ENCODE assay signal across 8 cellular contexts in genomic region chr10:80132299-80133139, GRCh38. TPM values are rescaled to one million over a fixed set of nuclear protein-coding genes. Genes with fewer than 3 reads are reported as not detected.
DNase-seq lines count a peak whose midpoint lies in the region; ATAC-seq and TF ChIP-seq lines count a peak whose summit lies in the region.

A gene with protein sequence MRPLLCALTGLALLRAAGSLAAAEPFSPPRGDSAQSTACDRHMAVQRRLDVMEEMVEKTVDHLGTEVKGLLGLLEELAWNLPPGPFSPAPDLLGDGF (plus strand): TSS chr10:80132730. CDS start chr10:80132763, 33 bp downstream.

- H3K9me3 ChIP-seq in osteoblast (ENCODE audit: low read depth, low read length), result no peaks in the 10 kb centered on the region

- TF ChIP-seq CTCF in WTC11 (IDR thresholded peaks at IDR 0.05), result no peak
- TF ChIP-seq CTCF in osteoblast (IDR thresholded peaks at IDR 0.05; ENCODE audit: extremely low read depth, low read depth, low read length), result no peak

- POLR2A ChIA-PET in WTC11 (lab: Charles Lee), result no interaction called here

- peaks cover 31% of the 10 kb centered on the region for H3K27me3 Mint-ChIP-seq in WTC11 (ENCODE audit: low read depth)

- no peaks in the 10 kb centered on the region for H3K9me3 Mint-ChIP-seq in WTC11

- intact Hi-C loops in cardiac septum (cut with DNase I), result loop anchor here (5.0 kb wide), 1 partner anchor 55 kb away; the partner anchor contains the start of gene TMEM254

- no peaks in the 10 kb centered on the region for H3K36me3 ChIP-seq in osteoblast (ENCODE audit: insufficient read depth, low read length)

- ATAC-seq in WTC11 (peak; percentile 73), HG02759 (IDR thresholded peaks at IDR 0.05; ENCODE audit: unreplicated experiment) (no peak)

- H3K4me2 ChIP-seq in osteoblast (ENCODE audit: insufficient read depth, low read length), result peak within 1 kb of the TSS; percentile 83

- peaks cover 35% of the 10 kb centered on the region for H3K4me1 ChIP-seq in osteoblast (ENCODE audit: insufficient read depth, low read length)

- H3K27me3 ChIP-seq in osteoblast (ENCODE audit: insufficient read depth, low read length), result no peaks in the 10 kb centered on the region

- H3K27ac Mint-ChIP-seq in WTC11, result no peak within 1 kb of the TSS

- H3K79me2 ChIP-seq in osteoblast (ENCODE audit: insufficient read depth, low read length), result no peaks in the 10 kb centered on the region

- CTCF ChIA-PET in WTC11 (lab: Charles Lee), result interaction anchor here (0.9 to 4.8 kb wide), 9 partner anchors 9 to 153 kb away, joined by 3 to 31 read pairs (median 6); no protein-coding TSS in a partner anchor

- H3K27ac ChIP-seq in osteoblast (ENCODE audit: low read depth, low read length), result peak within 1 kb of the TSS; percentile 57

- peaks cover 21% of the 10 kb centered on the region for H3K4me1 Mint-ChIP-seq in WTC11

- H3K4me3 ChIP-seq in osteoblast (ENCODE audit: insufficient read depth, low read length), result peak within 1 kb of the TSS; percentile 75

- DNase-seq in AG20443 (ENCODE audit: low spot score) (peak; percentile 85), WTC11 (ENCODE audit: low spot score) (peak; percentile 63), cardiac septum (ENCODE audit: low spot score) (peak; percentile 74), osteoblast (ENCODE audit: insufficient read length, low spot score, missing footprints) (peak; percentile 88), DMS114 treated with DMSO at 0.1 percent for 48 hours (lab: John Stamatoyannopoulos, UW; ENCODE audit: unreplicated experiment) (no peak), NK-92 (lab: John Stamatoyannopoulos, UW; ENCODE audit: unreplicated experiment) (no peak), NCI-H2081 treated with DMSO at 0.1 percent for 48 hours (lab: John Stamatoyannopoulos, UW) (no peak)

- H4K20me1 ChIP-seq in osteoblast (ENCODE audit: insufficient read depth, low read length), result no peaks in the 10 kb centered on the region

- H2AFZ ChIP-seq in osteoblast (ENCODE audit: low read length), result peak within 1 kb of the TSS; percentile 63

- H3K36me3 Mint-ChIP-seq in WTC11, result no peaks in the 10 kb centered on the region

- H3K4me3 Mint-ChIP-seq in WTC11, result peak within 1 kb of the TSS; percentile 74

TF ChIP-seq in WTC11, 78 proteins besides CTCF, POLR2A, EP300 and RAD21:
- peak; percentile 29; the same call in 1 of the 2 replicates for TF ChIP-seq SP1 (CRISPR knock-in tag; conservative IDR thresholded peaks at IDR 0.05)
- TF ChIP-seq USF1 (CRISPR knock-in tag; IDR thresholded peaks at IDR 0.05), result no peak
- no peak for TF ChIP-seq PRDM15 (CRISPR knock-in tag; IDR thresholded peaks at IDR 0.05)
- no peak for TF ChIP-seq ATF2 (CRISPR knock-in tag; IDR thresholded peaks at IDR 0.05; ENCODE audit: borderline replicate concordance, low read depth)
- TF ChIP-seq KAT7 (CRISPR knock-in tag; IDR thresholded peaks at IDR 0.05; ENCODE audit: borderline replicate concordance), result peak; percentile 75; the same call in 1 of the 2 replicates
- TF ChIP-seq, protein P1, sequence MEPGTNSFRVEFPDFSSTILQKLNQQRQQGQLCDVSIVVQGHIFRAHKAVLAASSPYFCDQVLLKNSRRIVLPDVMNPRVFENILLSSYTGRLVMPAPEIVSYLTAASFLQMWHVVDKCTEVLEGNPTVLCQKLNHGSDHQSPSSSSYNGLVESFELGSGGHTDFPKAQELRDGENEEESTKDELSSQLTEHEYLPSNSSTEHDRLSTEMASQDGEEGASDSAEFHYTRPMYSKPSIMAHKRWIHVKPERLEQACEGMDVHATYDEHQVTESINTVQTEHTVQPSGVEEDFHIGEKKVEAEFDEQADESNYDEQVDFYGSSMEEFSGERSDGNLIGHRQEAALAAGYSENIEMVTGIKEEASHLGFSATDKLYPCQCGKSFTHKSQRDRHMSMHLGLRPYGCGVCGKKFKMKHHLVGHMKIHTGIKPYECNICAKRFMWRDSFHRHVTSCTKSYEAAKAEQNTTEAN (CRISPR knock-in tag; IDR thresholded peaks at IDR 0.05), result no peak
- no peak for TF ChIP-seq NFE2L1 (CRISPR knock-in tag; IDR thresholded peaks at IDR 0.05)
- 0 out of 2 replicates have a peak, but pooled peaks have one; percentile 34 for TF ChIP-seq ZNF512 (CRISPR knock-in tag; IDR thresholded peaks at IDR 0.05; ENCODE audit: borderline replicate concordance)
- TF ChIP-seq, protein P2, sequence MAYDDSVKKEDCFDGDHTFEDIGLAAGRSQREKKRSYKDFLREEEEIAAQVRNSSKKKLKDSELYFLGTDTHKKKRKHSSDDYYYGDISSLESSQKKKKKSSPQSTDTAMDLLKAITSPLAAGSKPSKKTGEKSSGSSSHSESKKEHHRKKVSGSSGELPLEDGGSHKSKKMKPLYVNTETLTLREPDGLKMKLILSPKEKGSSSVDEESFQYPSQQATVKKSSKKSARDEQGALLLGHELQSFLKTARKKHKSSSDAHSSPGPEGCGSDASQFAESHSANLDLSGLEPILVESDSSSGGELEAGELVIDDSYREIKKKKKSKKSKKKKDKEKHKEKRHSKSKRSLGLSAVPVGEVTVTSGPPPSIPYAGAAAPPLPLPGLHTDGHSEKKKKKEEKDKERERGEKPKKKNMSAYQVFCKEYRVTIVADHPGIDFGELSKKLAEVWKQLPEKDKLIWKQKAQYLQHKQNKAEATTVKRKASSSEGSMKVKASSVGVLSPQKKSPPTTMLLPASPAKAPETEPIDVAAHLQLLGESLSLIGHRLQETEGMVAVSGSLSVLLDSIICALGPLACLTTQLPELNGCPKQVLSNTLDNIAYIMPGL (CRISPR knock-in tag; IDR thresholded peaks at IDR 0.05), result peak; percentile 76
- TF ChIP-seq, protein P3, sequence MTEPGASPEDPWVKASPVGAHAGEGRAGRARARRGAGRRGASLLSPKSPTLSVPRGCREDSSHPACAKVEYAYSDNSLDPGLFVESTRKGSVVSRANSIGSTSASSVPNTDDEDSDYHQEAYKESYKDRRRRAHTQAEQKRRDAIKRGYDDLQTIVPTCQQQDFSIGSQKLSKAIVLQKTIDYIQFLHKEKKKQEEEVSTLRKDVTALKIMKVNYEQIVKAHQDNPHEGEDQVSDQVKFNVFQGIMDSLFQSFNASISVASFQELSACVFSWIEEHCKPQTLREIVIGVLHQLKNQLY (CRISPR knock-in tag; IDR thresholded peaks at IDR 0.05), result no peak
- no peak for TF ChIP-seq SOX15 (CRISPR knock-in tag; IDR thresholded peaks at IDR 0.05)
TF ChIP-seq in WTC11: peak in this region for 4.

RNA-seq across cellular contexts. Expression of the gene that starts here (rescaled TPM):
- total RNA-seq in WTC11 (2021) (4.6 to 7.3 TPM (median 6.6 TPM) in 3 replicates), cardiac septum (30.4 TPM), osteoblast (17.1 and 19.2 TPM in 2 replicates)

Comparison
In these comparisons a context has a peak if more than half of its experiments do, and no peak if none do; other contexts are left out.
1. DNase-seq: peak in AG20443 (single experiment), WTC11 (single experiment), cardiac septum (single experiment) and osteoblast (single experiment); none in DMS114 treated with DMSO at 0.1 percent for 48 hours (single experiment), NK-92 (single experiment) and NCI-H2081 treated with DMSO at 0.1 percent for 48 hours (single experiment).